11 cellular contexts compared by ENCODE assay signal in the genomic region with DNA sequence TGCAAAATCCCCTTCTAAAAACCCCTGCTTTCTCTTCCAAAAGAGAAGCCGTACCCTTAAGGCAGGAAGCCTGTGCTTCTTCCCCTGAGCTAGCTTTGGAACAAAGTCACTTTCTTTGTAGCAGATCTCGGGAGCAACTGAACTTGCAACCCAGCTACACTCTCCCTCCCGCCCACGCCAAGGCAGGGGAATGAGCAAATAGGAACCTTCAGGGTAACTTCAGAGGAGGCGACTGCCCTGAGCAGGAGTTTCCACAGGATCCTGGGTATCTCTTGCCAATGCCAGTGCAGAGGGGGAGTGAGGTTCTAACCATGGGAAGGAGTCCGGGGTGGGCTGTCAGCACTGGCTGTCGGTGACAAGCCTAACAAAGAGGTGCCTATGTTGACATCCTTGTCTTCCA. TPM values are rescaled to one million over a fixed set of nuclear protein-coding genes. Genes with fewer than 3 reads are reported as not detected.
A peak's percentile ranks its signal among the peaks of the same experiment; 100 is the strongest.
DNase-seq lines count a peak whose midpoint lies in the region; ATAC-seq and TF ChIP-seq lines count a peak whose summit lies in the region.
"Had no signal": no experiment of that assay in that cellular context is flagged by ENCODE, and none has a peak within 500 bp of the region (broad histone marks: within the 10 kb centered on the region; RNA-seq: fewer than 3 reads in every experiment).

No MANE protein-coding gene starts in this region.

- peak; percentile 39 for TF ChIP-seq POLR2A in transverse colon (IDR thresholded peaks at IDR 0.05)

- no peak for TF ChIP-seq EP300 in transverse colon (IDR thresholded peaks at IDR 0.05; ENCODE audit: low read depth)

- DNase-seq in left cardiac atrium (peak; percentile 41), right atrium auricular region (ENCODE audit: low spot score) (no peak), amniotic epithelial cell (ENCODE audit: low read depth) (peak; percentile 1), left kidney (ENCODE audit: low read depth, low spot score) (peak; percentile 66), transverse colon (peak; percentile 67), NCI-H82 treated with DMSO at 0.1 percent for 48 hours (lab: John Stamatoyannopoulos, UW; ENCODE audit: unreplicated experiment) (no peak), NCI-H2029 treated with DMSO at 0.1 percent for 48 hours (lab: John Stamatoyannopoulos, UW) (no peak), DMS 273 treated with DMSO at 0.1 percent for 48 hours (lab: John Stamatoyannopoulos, UW) (no peak)
- DNase-seq: activated T-cell treated with anti-CD3 and anti-CD28 coated beads, Interleukin-2, amount 50 U/mL, for 4 hours; NCI-H1436 had no signal

- H3K27ac ChIP-seq in right atrium auricular region (no peak overlapping the region), transverse colon (peak overlapping the region; percentile 82 to 92 (median 86))

- WGBS in transverse colon (ENCODE audit: low coverage in 1 of 2), 2 donors, result 29 to 42% methylated on average over 1 to 7 of the region's 7 CpGs

- ATAC-seq in left cardiac atrium, result peak; percentile 9 to 58

- H3K9me3 ChIP-seq in right atrium auricular region (peaks cover 0 to 8% of the 10 kb centered on the region in 2 donors), transverse colon (no peaks in the 10 kb centered on the region)

- intact Hi-C loops in left cardiac atrium (cut with DNase I) (loop anchor here in 1 of 2 donors (2.0 to 10.0 kb wide), 2 partner anchors 107 to 199 kb away; no protein-coding TSS in a partner anchor), transverse colon (cut with DNase I; ENCODE audit: low total_unique reads) (no loop called here)

- H3K27me3 ChIP-seq in right atrium auricular region, result no peaks in the 10 kb centered on the region
- no peaks in the 10 kb centered on the region for H3K27me3 ChIP-seq in transverse colon

- H3K36me3 ChIP-seq in right atrium auricular region (no peaks in the 10 kb centered on the region), transverse colon (no peaks in the 10 kb centered on the region)

- in situ Hi-C loops in transverse colon (cut with MboI; ENCODE audit: low pct_ligation_motif_present in 1 of 4, low pct_unique_long_range_greater_than_20kb in 1 of 4, low sequenced_read_pairs in 3 of 4), result loop anchor here in 3 of 4 donors (10.0 to 25.0 kb wide), 3 partner anchors 99 to 207 kb away; a partner anchor contains a TSS

- H3K4me1 ChIP-seq in right atrium auricular region, result peaks cover 0 to 6% of the 10 kb centered on the region in 2 donors
- peaks cover 0 to 25% (median 18%) of the 10 kb centered on the region in 4 donors for H3K4me1 ChIP-seq in transverse colon

- H3K4me3 ChIP-seq in right atrium auricular region (no peak overlapping the region), transverse colon (peak overlapping the region in 3 of 4 donors; percentile 0 to 73 (median 47))

- TF ChIP-seq CTCF in right atrium auricular region (IDR thresholded peaks at IDR 0.05), result no peak
- no peak for TF ChIP-seq CTCF in transverse colon (IDR thresholded peaks at IDR 0.05)

RNA-seq across cellular contexts. Expression of a gene that starts 5.9 kb away (rescaled TPM):
- total RNA-seq in left cardiac atrium, result not detected
- total RNA-seq in right atrium auricular region, result not detected
- 1 to 10 TPM in 3 of 4 donors, not detected in 1; 2.4 to 6.4 (median 2.5) TPM for total RNA-seq in transverse colon
- total RNA-seq: activated T-cell treated with anti-CD3 and anti-CD28 coated beads, Interleukin-2, amount 50 U/mL, for 4 hours had no signal

RNA-seq across cellular contexts. Expression of a gene that starts 39.9 kb away (rescaled TPM):
- not detected for total RNA-seq in left cardiac atrium
- total RNA-seq in right atrium auricular region, result not detected
- 10 to 100 TPM; 34.4 to 66.5 (median 42.5) TPM for total RNA-seq in transverse colon
- total RNA-seq: activated T-cell treated with anti-CD3 and anti-CD28 coated beads, Interleukin-2, amount 50 U/mL, for 4 hours; frontal cortex had no signal

Comparison
In these comparisons a context has a peak if more than half of its experiments do, and no peak if none do; other contexts are left out.
1. DNase-seq: peak in left cardiac atrium (single experiment), amniotic epithelial cell (single experiment), left kidney (single experiment) and transverse colon (single experiment); none in right atrium auricular region (single experiment), NCI-H82 treated with DMSO at 0.1 percent for 48 hours (single experiment), NCI-H2029 treated with DMSO at 0.1 percent for 48 hours (single experiment) and DMS 273 treated with DMSO at 0.1 percent for 48 hours (single experiment).
2. H3K27ac ChIP-seq: peak in transverse colon (4 of 4); none in right atrium auricular region (0 of 2).
3. H3K4me3 ChIP-seq: peak in transverse colon (3 of 4); none in right atrium auricular region (0 of 2).
4. RNA of a gene that starts 39.9 kb away (total RNA-seq): 34.4 to 66.5 TPM in transverse colon; not detected in left cardiac atrium and not detected in right atrium auricular region; every median in the first group is over 10 times any median in the second.